8 cellular contexts compared by ENCODE assay signal in genomic region chr9:116661037-116661954, GRCh38. TPM values are rescaled to one million over a fixed set of nuclear protein-coding genes. Genes with fewer than 3 reads are reported as not detected.
DNase-seq lines count a peak whose midpoint lies in the region; TF ChIP-seq lines count a peak whose summit lies in the region.

No MANE protein-coding gene starts in this region.

- H3K27me3 ChIP-seq in H7 (ENCODE audit: control insufficient read depth, insufficient read depth, low read length) (no peaks in the 10 kb centered on the region), mesenchymal stem cell (ENCODE audit: control insufficient read depth in 1 of 2, insufficient read depth in 1 of 2, low read length in 2 of 2) (no peaks in the 10 kb centered on the region)

- H3K4me3 ChIP-seq in H7 (ENCODE audit: insufficient read depth, low read depth, low read length) (no peak overlapping the region), mesenchymal stem cell (ENCODE audit: insufficient read depth in 1 of 2, low read depth in 1 of 2, low read length in 2 of 2) (no peak overlapping the region)

- H3K14ac ChIP-seq in mesenchymal stem cell (ENCODE audit: low read length in 2 of 2): no peak overlapping the region

- H3K27me3 Mint-ChIP-seq in endothelial cell (ENCODE audit: unreplicated experiment): peaks cover 4% of the 10 kb centered on the region

- H3K27ac ChIP-seq in 22Rv1 (no peak overlapping the region), RWPE1 (no peak overlapping the region), mesenchymal stem cell (ENCODE audit: low read length, poor library complexity, severe bottlenecking) (no peak overlapping the region)

- no peaks in the 10 kb centered on the region for H3K9me3 ChIP-seq in mesenchymal stem cell (ENCODE audit: control insufficient read depth, low read length)

- no peak overlapping the region for H2AK5ac ChIP-seq in mesenchymal stem cell (ENCODE audit: low read length, severe bottlenecking)

- H3K18ac ChIP-seq in mesenchymal stem cell (ENCODE audit: low read depth in 1 of 2, low read length in 2 of 2): no peak overlapping the region

- peak overlapping the region in 1 of 2 experiments; percentile 7 for H2BK12ac ChIP-seq in mesenchymal stem cell (ENCODE audit: low read length in 2 of 2)

- no peak overlapping the region for H3K4ac ChIP-seq in mesenchymal stem cell (ENCODE audit: low read depth in 1 of 2, low read length in 2 of 2)

- H3K4me2 ChIP-seq in mesenchymal stem cell (ENCODE audit: low read length, poor library complexity, severe bottlenecking): no peak overlapping the region

- CTCF ChIA-PET in RWPE1 (lab: Yijun Ruan, JAX): interaction anchor here (0.6 to 1.4 kb wide), 7 partner anchors 19 to 1343 kb away, joined by 3 to 8 read pairs (median 3); no protein-coding TSS in a partner anchor

- peak overlapping the region; percentile 60 for H2AFZ ChIP-seq in mesenchymal stem cell (ENCODE audit: low read depth, low read length)

- TF ChIP-seq CTCF in 22Rv1 (IDR thresholded peaks at IDR 0.05): peak; percentile 79
- TF ChIP-seq CTCF in RWPE1 (conservative IDR thresholded peaks at IDR 0.05; ENCODE audit: low read depth): peak; percentile 93
- peak; percentile 50 for TF ChIP-seq CTCF in endothelial cell (IDR thresholded peaks at IDR 0.05; ENCODE audit: unreplicated experiment)

- no peak overlapping the region for H2BK5ac ChIP-seq in mesenchymal stem cell (ENCODE audit: low read depth, low read length, poor library complexity, severe bottlenecking)

- H3K9ac ChIP-seq in mesenchymal stem cell (ENCODE audit: low read length): peak overlapping the region; percentile 50

- H3K4me3 Mint-ChIP-seq in endothelial cell (ENCODE audit: unreplicated experiment): no peak overlapping the region

- H3K4me1 ChIP-seq in mesenchymal stem cell (ENCODE audit: control insufficient read depth, insufficient read depth, low read depth, low read length): no peaks in the 10 kb centered on the region

- H4K8ac ChIP-seq in mesenchymal stem cell (ENCODE audit: low read length): no peak overlapping the region

- peak; percentile 79 for DNase-seq in GM03348 (ENCODE audit: low spot score)
- peak; percentile 48 for DNase-seq in H7
- DNase-seq in M059J (ENCODE audit: low read depth): peak; percentile 71
- peak; percentile 91 for DNase-seq in RWPE1 (ENCODE audit: low spot score)
- peak; percentile 25 for DNase-seq in endothelial cell (ENCODE audit: low spot score)
- peak; percentile 75 for DNase-seq in mesenchymal stem cell
- DNase-seq in cortex of kidney (lab: John Stamatoyannopoulos, UW): no peak

- H3K36me3 ChIP-seq in H7 (replicated peaks; ENCODE audit: control insufficient read depth, insufficient read depth, low read length) (no peaks in the 10 kb centered on the region), mesenchymal stem cell (ENCODE audit: control insufficient read depth in 1 of 2, insufficient read depth in 2 of 2, low read depth in 1 of 2, low read length in 2 of 2) (no peaks in the 10 kb centered on the region)

- H3K9me3 Mint-ChIP-seq in endothelial cell (ENCODE audit: unreplicated experiment): no peaks in the 10 kb centered on the region

- H2BK15ac ChIP-seq in mesenchymal stem cell (ENCODE audit: low read depth, poor library complexity, severe bottlenecking): no peak overlapping the region

- POLR2A ChIA-PET in RWPE1 (lab: Yijun Ruan, JAX; ENCODE audit: low non-redundant PET): no interaction called here

- no peak overlapping the region for H3K27ac Mint-ChIP-seq in endothelial cell (ENCODE audit: unreplicated experiment)

- H3K4me1 Mint-ChIP-seq in endothelial cell (ENCODE audit: unreplicated experiment): no peaks in the 10 kb centered on the region

- H3K36me3 Mint-ChIP-seq in endothelial cell (ENCODE audit: low read depth, unreplicated experiment): no peaks in the 10 kb centered on the region

- H2BK120ac ChIP-seq in mesenchymal stem cell (ENCODE audit: low read depth, low read length): no peak overlapping the region

- H3K79me1 ChIP-seq in mesenchymal stem cell (replicated peaks; ENCODE audit: low read length, poor library complexity, severe bottlenecking): no peaks in the 10 kb centered on the region

- no peak overlapping the region for H4K91ac ChIP-seq in mesenchymal stem cell (ENCODE audit: low read length)

- WGBS in mesenchymal stem cell: 70% methylated on average over 7 of the region's 7 CpGs

- H3K23ac ChIP-seq in mesenchymal stem cell (ENCODE audit: low read length in 2 of 2): no peak overlapping the region

RNA-seq across cellular contexts. Expression of gene TRIM32, which starts 25.8 kb away (rescaled TPM):
- 13.6 and 15.8 TPM in 2 replicates for total RNA-seq in H7 (2014; rRNA removed; shearing (Covaris generic))
- total RNA-seq in M059J (2014; rRNA removed; shearing (Covaris generic)): 20.8 and 26.9 TPM in 2 replicates
- 24.7 TPM for total RNA-seq in endothelial cell (ENCODE audit: unreplicated experiment)
- 12.1 TPM for polyA plus RNA-seq in mesenchymal stem cell (2013, experiment 1 of 2)
- 11.4 TPM for polyA plus RNA-seq in mesenchymal stem cell (2013, experiment 2 of 2)
